31 cellular contexts compared by ENCODE assay signal in genomic region chr5:94337617-94338016, GRCh38.
DNase-seq lines count a peak whose midpoint lies in the region; FAIRE-seq and TF ChIP-seq lines count a peak whose summit lies in the region.
"Had no signal": no experiment of that assay in that cellular context is flagged by ENCODE, and none has a peak within 500 bp of the region (broad histone marks: within the 10 kb centered on the region; RNA-seq: fewer than 3 reads in every experiment).

No MANE protein-coding gene starts in this region.

- no peak overlapping the region for H3K4me3 ChIP-seq in H1 (ENCODE audit: extremely low read depth in 1 of 4, insufficient read depth in 2 of 4, low read depth in 3 of 4, low read length in 4 of 4)
- no peak overlapping the region for H3K4me3 ChIP-seq in GM23248
- H3K4me3 ChIP-seq: A549; BLaER1; BLaER1 treated with 17β-estradiol and CSF1 and Interleukin-3, amounts not matched to agents 10 nM and 100 nM had no signal

- no peak for TF ChIP-seq EP300 in H1 (IDR thresholded peaks at IDR 0.05; ENCODE audit: borderline replicate concordance in 1 of 2, low read depth in 2 of 2, low read length in 2 of 2)

- DNase-seq in SK-N-DZ (ENCODE audit: low spot score) = peak; percentile 76
- DNase-seq in H1 (ENCODE audit: low read depth in 1 of 2, low spot score in 2 of 2) = no peak
- no peak for DNase-seq in GM23248
- no peak for DNase-seq in SIG-M5 treated with dmso at 0.1 percent for 504 hours (lab: John Stamatoyannopoulos, UW; ENCODE audit: unreplicated experiment)
- DNase-seq: 8988T; ACHN; AML-193; BE2C; C1 segment of cervical spinal cord; Caco-2; Calu3; CD4-positive, alpha-beta memory T cell; CD4-positive, alpha-beta T cell; CD4-positive, CD25-positive, alpha-beta regulatory T cell; CD8-positive, alpha-beta memory T cell; CD8-positive, alpha-beta T cell; COR-L47; DMS 273 treated with DMSO at 0.1 percent for 48 hours; DMS153; DMS53; DMS79; DMS79 treated with DMSO at 0.1 percent for 48 hours; DND-41; EL had no signal

- H2AK5ac ChIP-seq in H1 (ENCODE audit: low read depth, low read length) = no peak overlapping the region

- no peaks in the 10 kb centered on the region for H3K9me2 ChIP-seq in GM23248 (ENCODE audit: insufficient read depth)

- H3K23ac ChIP-seq in H1 (ENCODE audit: insufficient read length) = no peak overlapping the region

- no peaks in the 10 kb centered on the region; the same call in 1 of the 2 replicates for H3K79me1 ChIP-seq in H1 (ENCODE audit: low read depth, low read length)

- no peak overlapping the region for H3K4me2 ChIP-seq in H1 (ENCODE audit: insufficient read depth in 1 of 2, low read depth in 2 of 2, low read length in 2 of 2)
- H3K4me2 ChIP-seq in GM23248 (ENCODE audit: unreplicated experiment) = no peak overlapping the region
- H3K4me2 ChIP-seq: A549; BLaER1; BLaER1 treated with 17β-estradiol and CSF1 and Interleukin-3, amounts not matched to agents 10 nM and 100 nM had no signal

- H3K4ac ChIP-seq in H1 (replicated peaks; ENCODE audit: insufficient read length, low read depth, low read length) = no peak overlapping the region

- no peak overlapping the region for H2BK5ac ChIP-seq in H1 (ENCODE audit: low read depth, low read length)

- H3K18ac ChIP-seq in H1 (ENCODE audit: extremely low read depth, low read length) = no peak overlapping the region

- TF ChIP-seq POLR2A in H1 (IDR thresholded peaks at IDR 0.05; ENCODE audit: control extremely low read depth in 1 of 2, low read depth in 2 of 2, low read length in 2 of 2) = no peak

- no peak overlapping the region for H2BK15ac ChIP-seq in H1 (ENCODE audit: low read length)

- H4K91ac ChIP-seq in H1 (replicated peaks; ENCODE audit: insufficient read length, low read length) = no peak overlapping the region

- no peaks in the 10 kb centered on the region for H3K23me2 ChIP-seq in H1 (ENCODE audit: low read depth, low read length)

- no peak for TF ChIP-seq RAD21 in H1 (IDR thresholded peaks at IDR 0.05 in 1 of 2, conservative IDR thresholded peaks at IDR 0.05 in 1 of 2; ENCODE audit: low read depth in 2 of 2, low read length in 2 of 2)

- in situ Hi-C loops in GM23248 (cut with MboI) = no loop called here

- 100% methylated on average over 1 of the region's 1 CpG; no CpG with 5 or more reads in 1 of the 2 experiments for WGBS in H1 (ENCODE audit: extremely low coverage in 1 of 2, insufficient coverage in 1 of 2, insufficient read length in 1 of 2, insufficient replicate concordance in 2 of 2, low coverage in 1 of 2, low lambda C conversion rate in 2 of 2, missing lambda C conversion rate in 1 of 2), 2 experiments
- 96 to 97% methylated on average over 1 of the region's 1 CpG for WGBS in GM23248 (ENCODE audit: low coverage in 1 of 2, low lambda C conversion rate in 2 of 2, missing lambda C conversion rate in 2 of 2), 2 experiments

- H3K4me1 ChIP-seq in H1 (replicated peaks in 1 of 4; ENCODE audit: control insufficient read depth in 3 of 4, insufficient read depth in 4 of 4, low read length in 3 of 4) = no peaks in the 10 kb centered on the region
- H3K4me1 ChIP-seq in GM23248 (ENCODE audit: insufficient read depth) = no peaks in the 10 kb centered on the region
- H3K4me1 ChIP-seq: A549; BE2C; BLaER1; BLaER1 treated with 17β-estradiol and CSF1 and Interleukin-3, amounts not matched to agents 10 nM and 100 nM; Caco-2 had no signal

- no peaks in the 10 kb centered on the region for H3F3A ChIP-seq in GM23248 (ENCODE audit: insufficient read depth)

- H3K79me2 ChIP-seq in H1 (ENCODE audit: control insufficient read depth in 1 of 2, insufficient read depth in 2 of 2, low read length in 2 of 2) (peaks cover 0 to 83% of the 10 kb centered on the region in 2 experiments; a peak in 2 of 4 replicates), GM23248 (ENCODE audit: insufficient read depth) (no peaks in the 10 kb centered on the region)

- no peak for TF ChIP-seq CTCF in H1 (IDR thresholded peaks at IDR 0.05; ENCODE audit: control extremely low read depth in 1 of 3, insufficient read depth in 1 of 3, low read depth in 1 of 3, low read length in 3 of 3)

- H4K20me1 ChIP-seq in H1 (replicated peaks in 1 of 2; ENCODE audit: control insufficient read depth in 1 of 2, insufficient read depth in 2 of 2, low read length in 2 of 2) (no peaks in the 10 kb centered on the region), GM23248 (ENCODE audit: insufficient read depth) (no peaks in the 10 kb centered on the region)
- H4K20me1 ChIP-seq: BLaER1; BLaER1 treated with 17β-estradiol and CSF1 and Interleukin-3, amounts not matched to agents 10 nM and 100 nM had no signal

- no peak for FAIRE-seq in H1 (lab: Jason Lieb, UNC)
- FAIRE-seq: A204.1, A549, D721Med had no signal

- H2AFZ ChIP-seq in H1 (ENCODE audit: low read length) (no peak overlapping the region), GM23248 (no peak overlapping the region)

- CTCF ChIA-PET in H1 (lab: Charles Lee; ENCODE audit: partially characterized antibody) = interaction anchor here (0.9 to 1.2 kb wide), 2 partner anchors 9 to 400 kb away, joined by 4 read pairs; no protein-coding TSS in a partner anchor

- no peaks in the 10 kb centered on the region for H3K27me3 ChIP-seq in H1 (replicated peaks in 1 of 4; ENCODE audit: control insufficient read depth in 3 of 4, extremely low read depth in 1 of 4, insufficient read depth in 3 of 4, low read length in 3 of 4)
- H3K27me3 ChIP-seq in GM23248 (replicated peaks; ENCODE audit: insufficient read depth) = no peaks in the 10 kb centered on the region
- H3K27me3 ChIP-seq: BE2C; BLaER1; BLaER1 treated with 17β-estradiol and CSF1 and Interleukin-3, amounts not matched to agents 10 nM and 100 nM had no signal

- no peak overlapping the region for H4K5ac ChIP-seq in H1 (ENCODE audit: insufficient read length, low read depth, low read length)

- H3K27ac ChIP-seq in H1 (ENCODE audit: low read depth, low read length) (no peak overlapping the region), GM23248 (no peak overlapping the region)
- H3K27ac ChIP-seq: 22Rv1; A549; BLaER1; BLaER1 treated with 17β-estradiol and CSF1 and Interleukin-3, amounts not matched to agents 10 nM and 100 nM; C4-2B had no signal

- no peak overlapping the region for H3K56ac ChIP-seq in H1 (replicated peaks; ENCODE audit: insufficient read length, low read depth, low read length)

- H2BK12ac ChIP-seq in H1 (ENCODE audit: low read depth, low read length) = no peak overlapping the region

- no peak overlapping the region for H3K14ac ChIP-seq in H1 (ENCODE audit: insufficient read length)

- H2BK20ac ChIP-seq in H1 (ENCODE audit: low read length) = no peak overlapping the region

- peaks cover 0 to 39% (median 18%) of the 10 kb centered on the region in 4 experiments; a peak in 4 of 8 replicates for H3K36me3 ChIP-seq in H1 (ENCODE audit: control insufficient read depth in 2 of 4, insufficient read depth in 4 of 4, low read length in 3 of 4)
- no peaks in the 10 kb centered on the region for H3K36me3 ChIP-seq in GM23248 (ENCODE audit: low read depth)
- H3K36me3 ChIP-seq: BE2C; BLaER1; BLaER1 treated with 17β-estradiol and CSF1 and Interleukin-3, amounts not matched to agents 10 nM and 100 nM had no signal

- POLR2A ChIA-PET in H1 (lab: Charles Lee; ENCODE audit: partially characterized antibody) = interaction anchor here (0.7 to 1.7 kb wide), 5 partner anchors 9 to 25 kb away, joined by 3 to 9 read pairs (median 6); no protein-coding TSS in a partner anchor

- no peaks in the 10 kb centered on the region; a peak in 2 of 4 replicates for H3K9me3 ChIP-seq in H1 (ENCODE audit: insufficient read depth in 2 of 2, low read depth in 1 of 2, low read length in 1 of 2)
- no peaks in the 10 kb centered on the region for H3K9me3 ChIP-seq in GM23248 (ENCODE audit: low read depth)
- H3K9me3 ChIP-seq: A549; BLaER1; BLaER1 treated with 17β-estradiol and CSF1 and Interleukin-3, amounts not matched to agents 10 nM and 100 nM; Caco-2 had no signal

- H3K9ac ChIP-seq in H1 (replicated peaks in 1 of 4; ENCODE audit: extremely low read depth in 1 of 4, low read depth in 3 of 4, low read length in 3 of 4) (no peak overlapping the region), GM23248 (no peak overlapping the region)
- H3K9ac ChIP-seq: BLaER1; BLaER1 treated with 17β-estradiol and CSF1 and Interleukin-3, amounts not matched to agents 10 nM and 100 nM had no signal

- no peak overlapping the region for H2BK120ac ChIP-seq in H1 (replicated peaks; ENCODE audit: low read depth, low read length)

- no peak overlapping the region for H4K8ac ChIP-seq in H1 (ENCODE audit: extremely low read depth, insufficient read depth, low read length)

TF ChIP-seq in H1, 55 proteins besides CTCF, POLR2A, EP300 and RAD21:
- no peak for TF ChIP-seq CHD1 (IDR thresholded peaks at IDR 0.05; ENCODE audit: low read depth, low read length)
- TF ChIP-seq PHF8 (conservative IDR thresholded peaks at IDR 0.05; ENCODE audit: low read depth, low read length) = no peak
- peak; percentile 54; the same call in 1 of the 2 replicates for TF ChIP-seq POLR2AphosphoS5 (IDR thresholded peaks at IDR 0.05; ENCODE audit: low read depth, low read length)
